Comparison of ENCODE assay signal across 27 cellular contexts in the genomic region with DNA sequence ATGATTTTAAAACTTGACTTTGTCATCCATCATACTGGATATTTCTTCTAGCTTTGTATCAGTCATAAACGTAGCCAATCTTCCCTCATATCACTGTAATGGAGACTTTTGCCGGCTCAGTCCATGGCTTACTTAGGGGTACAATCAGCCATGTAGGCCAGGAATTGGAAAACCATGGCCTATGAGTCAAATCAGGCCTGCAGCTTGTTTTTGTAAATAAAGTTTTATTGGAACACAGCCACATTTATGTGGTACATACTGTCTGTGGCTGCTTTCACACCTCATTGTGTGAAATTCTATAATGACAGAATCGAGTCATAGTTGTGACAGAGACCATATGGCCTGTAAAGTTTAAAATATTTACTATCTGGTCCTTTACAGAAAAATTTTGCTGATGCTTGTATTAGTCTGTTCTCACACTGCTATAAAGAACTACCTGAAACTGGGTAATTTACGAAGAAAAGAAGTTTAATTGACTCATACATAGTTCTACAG.
"Had no signal": no experiment of that assay in that cellular context is flagged by ENCODE, and none has a peak within 500 bp of the region (broad histone marks: within the 10 kb centered on the region; RNA-seq: fewer than 3 reads in every experiment).

No MANE protein-coding gene starts in this region.

- H3K4me1 Mint-ChIP-seq: endodermal cell, mesothelial cell of epicardium, naive B cell had no signal

- DNase-seq: colonic mucosa; cortex of kidney; effector memory CD4-positive, alpha-beta T cell; endodermal cell; erythroblast; esophagus squamous epithelium; foreskin fibroblast; foreskin melanocyte; gastrocnemius medialis; glutamatergic neuron; head of caudate nucleus; heart right ventricle; hippocampal formation; left cardiac atrium; left lung; left ventricle myocardium superior; lower lobe of right lung; mesenchymal stem cell; mucosa of descending colon; naive B cell had no signal

- ATAC-seq: esophagus mucosa, gastrocnemius medialis, heart right ventricle, left cardiac atrium, left lung, left ventricle myocardium superior, lower lobe of right lung, mucosa of descending colon had no signal

- H3K4me3 Mint-ChIP-seq: dendritic cell treated with granulocyte-macrophage colony-stimulating factor and Interleukin-4, amounts not matched to agents 40 ng/mL and 50 ng/mL, for 4 days; endodermal cell; mesothelial cell of epicardium; naive B cell had no signal

- H3K36me3 Mint-ChIP-seq: mesothelial cell of epicardium, naive B cell had no signal

- H3K27me3 Mint-ChIP-seq: dendritic cell treated with granulocyte-macrophage colony-stimulating factor and Interleukin-4, amounts not matched to agents 40 ng/mL and 50 ng/mL, for 4 days had no signal

- FAIRE-seq: endometrium, islet of Langerhans, keratinocyte had no signal

- H3K27ac Mint-ChIP-seq: dendritic cell treated with granulocyte-macrophage colony-stimulating factor and Interleukin-4, amounts not matched to agents 40 ng/mL and 50 ng/mL, for 4 days; endodermal cell; mesothelial cell of epicardium; naive B cell had no signal

- H3K9me3 ChIP-seq: colonic mucosa, lower lobe of right lung had no signal

- H3K27me3 ChIP-seq: colonic mucosa, esophagus squamous epithelium, gastrocnemius medialis, heart right ventricle, left lung had no signal

- H3K4me3 ChIP-seq: colonic mucosa, esophagus squamous epithelium, gastrocnemius medialis, heart right ventricle, left lung, lower lobe of right lung, mucosa of descending colon had no signal

- H3K27ac ChIP-seq: colonic mucosa, epithelial cell of prostate, esophagus squamous epithelium, gastrocnemius medialis, heart right ventricle, left lung, lower lobe of right lung had no signal

- H3K36me3 ChIP-seq: colonic mucosa, esophagus squamous epithelium, gastrocnemius medialis, heart right ventricle, left lung, lower lobe of right lung had no signal

- H3K9me3 Mint-ChIP-seq: dendritic cell treated with granulocyte-macrophage colony-stimulating factor and Interleukin-4, amounts not matched to agents 40 ng/mL and 50 ng/mL, for 4 days had no signal

- H3K4me1 ChIP-seq: colonic mucosa, esophagus squamous epithelium, left lung, lower lobe of right lung had no signal
